Comparison of ENCODE assay signal across 5 cellular contexts in the genomic region with DNA sequence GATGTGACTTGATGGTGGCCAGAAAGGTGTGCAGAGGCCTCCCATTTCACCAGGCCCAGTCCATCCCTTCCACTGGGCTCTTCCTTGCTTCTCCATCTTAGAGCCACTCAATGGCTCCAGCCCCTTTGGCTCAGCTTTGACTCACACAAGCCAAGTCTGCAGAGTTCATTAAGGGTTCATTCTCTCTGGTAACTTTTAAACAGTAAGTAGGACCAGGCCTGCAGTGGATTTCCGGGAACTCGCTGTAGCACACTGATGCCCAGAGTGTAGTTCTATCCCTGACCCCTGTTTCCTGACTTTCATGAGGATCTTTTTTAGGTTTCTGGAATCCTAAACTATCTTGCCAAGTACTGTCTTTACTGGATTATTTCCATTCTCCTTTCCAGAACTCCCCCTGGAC. TPM values are rescaled to one million over a fixed set of nuclear protein-coding genes. Genes with fewer than 3 reads are reported as not detected.
"Had no signal": no experiment of that assay in that cellular context is flagged by ENCODE, and none has a peak within 500 bp of the region (broad histone marks: within the 10 kb centered on the region; RNA-seq: fewer than 3 reads in every experiment).

No MANE protein-coding gene starts in this region.

RNA-seq across cellular contexts. Expression of gene OPN1MW, which starts 11.9 kb away (rescaled TPM):
- total RNA-seq: GM23338, H1, H9, HT-29, IMR-90 had no signal
- polyA plus RNA-seq: GM23338, H1, IMR-90 had no signal

RNA-seq across cellular contexts. Expression of gene OPN1MW2, which starts 25.2 kb away (rescaled TPM):
- total RNA-seq: GM23338, H1, H9, HT-29, IMR-90 had no signal
- polyA plus RNA-seq: GM23338, H1, IMR-90 had no signal

RNA-seq across cellular contexts. Expression of gene OPN1LW, which starts 50.3 kb away (rescaled TPM):
- total RNA-seq: GM23338, H1, H9, HT-29, IMR-90 had no signal
- polyA plus RNA-seq: GM23338, H1, IMR-90 had no signal
